ENCODE assay signal across 7 cellular contexts in genomic region chr21:6035474-6036148, GRCh38.
DNase-seq lines count a peak whose midpoint lies in the region; ATAC-seq and TF ChIP-seq lines count a peak whose summit lies in the region.
"Not testable (repeated sequence)": the region's sequence is repeated elsewhere in the genome, so short reads cannot be mapped to it uniquely, and the experiment has no call there.

No MANE protein-coding gene starts in this region.

- TF ChIP-seq EP300 in upper lobe of left lung (IDR thresholded peaks at IDR 0.05), result not testable (repeated sequence)

- not testable (repeated sequence) for H3K9me3 ChIP-seq in body of pancreas; right cardiac atrium (ENCODE audit: control insufficient read depth, low read length); right lobe of liver; upper lobe of left lung

- not testable (repeated sequence) for H3K4me3 ChIP-seq in GM23338; body of pancreas; right cardiac atrium (ENCODE audit: low read length); right lobe of liver; upper lobe of left lung

- H3K4me2 ChIP-seq in GM23338, result not testable (repeated sequence)

- H3K79me2 ChIP-seq in GM23338 (replicated peaks; ENCODE audit: insufficient read depth), result not testable (repeated sequence)

- H3K4me1 Mint-ChIP-seq in GM23338, result not testable (repeated sequence)

- not testable (repeated sequence) for TF ChIP-seq POLR2A in body of pancreas (IDR thresholded peaks at IDR 0.05); right lobe of liver (IDR thresholded peaks at IDR 0.05); upper lobe of left lung (IDR thresholded peaks at IDR 0.05)

- not testable (repeated sequence) for DNase-seq in GM23338 (ENCODE audit: low spot score); body of pancreas; Right ventricle myocardium superior; right cardiac atrium; right lobe of liver; omental fat pad (ENCODE audit: low spot score); upper lobe of left lung

- not testable (repeated sequence) for H3F3A ChIP-seq in GM23338 (replicated peaks; ENCODE audit: low read depth)

- not testable (repeated sequence) for H3K4me3 Mint-ChIP-seq in GM23338

- not testable (repeated sequence) for H2AFZ ChIP-seq in GM23338

- H4K20me1 ChIP-seq in GM23338 (replicated peaks; ENCODE audit: insufficient read depth), result not testable (repeated sequence)

- ATAC-seq in GM23338 (peak; percentile 57), body of pancreas (peak; percentile 79), Right ventricle myocardium superior (ENCODE audit: poor library complexity) (peak; percentile 76), right cardiac atrium (peak; percentile 87), right lobe of liver (peak; percentile 77 to 84 (median 80)), omental fat pad (ENCODE audit: low FRiP score) (peak; percentile 69), upper lobe of left lung (ENCODE audit: low FRiP score in 2 of 2) (peak; percentile 82 to 87)

- not testable (repeated sequence) for H3K9me3 Mint-ChIP-seq in GM23338

- not testable (repeated sequence) for H3K36me3 ChIP-seq in GM23338 (ENCODE audit: insufficient read depth); body of pancreas (replicated peaks in 1 of 2; ENCODE audit: insufficient read depth in 1 of 2, low read depth in 2 of 2); right lobe of liver; upper lobe of left lung

- whole genome bisulfite sequencing in body of pancreas, 2 donors, result no CpG with 5 or more reads among the region's 22 CpGs
- WGBS in right cardiac atrium, result no CpG with 5 or more reads among the region's 22 CpGs
- no CpG with 5 or more reads among the region's 22 CpGs for WGBS in right lobe of liver (ENCODE audit: insufficient coverage, low coverage, low lambda C conversion rate, missing lambda C conversion rate)
- WGBS in upper lobe of left lung, 2 donors, result no CpG with 5 or more reads among the region's 22 CpGs

- H3K9me2 ChIP-seq in GM23338 (ENCODE audit: insufficient read depth), result not testable (repeated sequence)

- H3K27me3 Mint-ChIP-seq in GM23338 (ENCODE audit: insufficient read depth, low read depth, poor library complexity), result not testable (repeated sequence)

- not testable (repeated sequence) for H3K36me3 Mint-ChIP-seq in GM23338 (ENCODE audit: low read depth)

- H3K27ac Mint-ChIP-seq in GM23338, result not testable (repeated sequence)

- H3K4me1 ChIP-seq in GM23338 (ENCODE audit: insufficient read depth); body of pancreas; right cardiac atrium (ENCODE audit: control insufficient read depth, insufficient read depth, low read length); right lobe of liver; upper lobe of left lung: not testable (repeated sequence)

- intact Hi-C loops in body of pancreas (cut with DNase I); Right ventricle myocardium superior (cut with DNase I); right cardiac atrium (cut with DNase I); right lobe of liver (cut with DNase I): not testable (repeated sequence)

- TF ChIP-seq CTCF in GM23338 (conservative IDR thresholded peaks at IDR 0.05; ENCODE audit: low read depth in 2 of 2); body of pancreas (IDR thresholded peaks at IDR 0.05); right lobe of liver (IDR thresholded peaks at IDR 0.05); omental fat pad (IDR thresholded peaks at IDR 0.05); upper lobe of left lung (IDR thresholded peaks at IDR 0.05): not testable (repeated sequence)

- not testable (repeated sequence) for H3K27ac ChIP-seq in GM23338 (ENCODE audit: low read depth); body of pancreas; right cardiac atrium (ENCODE audit: low read length); right lobe of liver; upper lobe of left lung

- not testable (repeated sequence) for H3K27me3 ChIP-seq in GM23338 (ENCODE audit: insufficient read depth); body of pancreas; right cardiac atrium (ENCODE audit: control insufficient read depth, insufficient read depth); right lobe of liver; upper lobe of left lung
